ENCODE assay signal across 17 cellular contexts in the genomic region with DNA sequence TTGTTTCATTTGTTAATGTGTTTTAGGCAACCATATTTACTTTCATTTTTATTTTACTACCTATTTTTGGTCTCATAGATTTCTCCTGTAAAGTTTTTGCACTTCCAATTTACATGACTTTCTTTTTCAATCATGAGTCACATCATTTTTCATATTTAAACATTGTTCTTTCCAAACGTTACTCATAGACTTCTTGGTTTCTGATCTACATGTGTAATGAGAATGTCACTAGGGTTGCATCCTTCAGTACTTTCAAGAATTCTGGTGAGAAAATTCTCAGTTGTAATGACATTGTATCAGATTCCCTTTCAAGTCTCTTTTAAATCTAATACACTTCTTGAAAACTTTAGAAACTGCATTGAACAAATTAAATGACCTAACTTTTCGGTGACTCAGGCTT.
DNase-seq lines count a peak whose midpoint lies in the region; ATAC-seq, FAIRE-seq and TF ChIP-seq lines count a peak whose summit lies in the region.
"Had no signal": no experiment of that assay in that cellular context is flagged by ENCODE, and none has a peak within 500 bp of the region (broad histone marks: within the 10 kb centered on the region; RNA-seq: fewer than 3 reads in every experiment).

No MANE protein-coding gene starts in this region.

- WGBS in GM12878 (ENCODE audit: insufficient coverage, insufficient replicate concordance, low lambda C conversion rate, missing lambda C conversion rate): 49% methylated on average over 2 of the region's 2 CpGs
- WGBS in suprapubic skin: 65% methylated on average over 2 of the region's 2 CpGs

- no peaks in the 10 kb centered on the region for H3K79me2 ChIP-seq in GM12878 (ENCODE audit: control insufficient read depth, insufficient read depth, low read length)

- FAIRE-seq in GM12878 (lab: Jason Lieb, UNC) (no peak), D721Med (lab: Jason Lieb, UNC) (no peak)

- TF ChIP-seq POLR2A in GM12878 (IDR thresholded peaks at IDR 0.05; ENCODE audit: low read depth, low read length) (no peak), suprapubic skin (IDR thresholded peaks at IDR 0.05) (no peak)

- TF ChIP-seq CTCF in GM12878 (IDR thresholded peaks at IDR 0.05 in 2 of 3, conservative IDR thresholded peaks at IDR 0.05 in 1 of 3; ENCODE audit: control insufficient read depth in 2 of 3, extremely low read depth in 1 of 3, insufficient read depth in 1 of 3, low read depth in 3 of 3, low read length in 3 of 3) (no peak), suprapubic skin (IDR thresholded peaks at IDR 0.05) (no peak), D721Med (IDR thresholded peaks at IDR 0.05; ENCODE audit: insufficient read depth, missing control alignments) (no peak)

- SMC1A ChIA-PET in GM12878 (lab: Charles Lee; ENCODE audit: uncharacterized antibody, unreplicated experiment): no interaction called here

- RAD21 ChIA-PET in GM12878 (lab: Charles Lee; ENCODE audit: unreplicated experiment): interaction anchor here (1.2 kb wide), 1 partner anchor 12 kb away, joined by 4 read pairs; no protein-coding TSS in a partner anchor

- ATAC-seq in GM12878: peak; percentile 41; the same call in 2 of the 3 replicates

- TF ChIP-seq EP300 in GM12878 (IDR thresholded peaks at IDR 0.05; ENCODE audit: borderline replicate concordance in 1 of 2, control insufficient read depth in 1 of 2, low read depth in 2 of 2, low read length in 2 of 2) (no peak), suprapubic skin (IDR thresholded peaks at IDR 0.05) (no peak)

- no peaks in the 10 kb centered on the region for H3K9me3 Mint-ChIP-seq in activated T-cell treated with anti-CD3 and anti-CD28 coated beads, Interleukin-2, amount 50 U/mL, for 24 hours

- in situ Hi-C loops in GM12878 (cut with MboI): no loop called here

- no peak overlapping the region for H3K4me3 Mint-ChIP-seq in activated T-cell treated with anti-CD3 and anti-CD28 coated beads, Interleukin-2, amount 50 U/mL, for 24 hours

- no peak overlapping the region for H2AFZ ChIP-seq in GM12878 (ENCODE audit: control insufficient read depth, low read depth, low read length)

- H3K27me3 ChIP-seq in GM12878 (replicated peaks in 1 of 2; ENCODE audit: control insufficient read depth in 2 of 2, insufficient read depth in 2 of 2, low read length in 1 of 2): no peaks in the 10 kb centered on the region
- no peaks in the 10 kb centered on the region for H3K27me3 ChIP-seq in suprapubic skin
- H3K27me3 ChIP-seq: Peyer's patch had no signal

- no peaks in the 10 kb centered on the region for H3K27me3 Mint-ChIP-seq in activated T-cell treated with anti-CD3 and anti-CD28 coated beads, Interleukin-2, amount 50 U/mL, for 24 hours

- H3K36me3 ChIP-seq in GM12878 (ENCODE audit: control insufficient read depth in 2 of 2, insufficient read depth in 2 of 2, low read length in 1 of 2): no peaks in the 10 kb centered on the region
- H3K36me3 ChIP-seq in suprapubic skin: no peaks in the 10 kb centered on the region
- H3K36me3 ChIP-seq: Peyer's patch had no signal

- H4K20me1 ChIP-seq in GM12878 (ENCODE audit: control insufficient read depth, insufficient read depth): no peaks in the 10 kb centered on the region

- no peak overlapping the region for H3K9ac ChIP-seq in GM12878 (ENCODE audit: control insufficient read depth, insufficient read depth, low read length)
- H3K9ac ChIP-seq: KMS-11 had no signal

- CTCF ChIA-PET in GM12878 (lab: Yijun Ruan, JAX): no interaction called here

- DNase-seq in activated T-cell treated with anti-CD3 and anti-CD28 coated beads, Interleukin-2, amount 50 U/mL, for 24 hours: no peak
- DNase-seq in activated T-cell treated with anti-CD3 and anti-CD28 coated beads for 4 hours: no peak
- DNase-seq in HPDE6-E6E7 (ENCODE audit: extremely low spot score): peak; percentile 2
- no peak for DNase-seq in GM12878 (ENCODE audit: low read depth, low spot score)
- peak; percentile 1 for DNase-seq in kidney tubule cell (ENCODE audit: low spot score)
- DNase-seq in suprapubic skin (ENCODE audit: low spot score in 2 of 2): no peak
- no peak for DNase-seq in D721Med (ENCODE audit: insufficient read length, low spot score)
- no peak for DNase-seq in MV-4-11 (lab: John Stamatoyannopoulos, UW)
- DNase-seq: 8988T, DMS153, EL, NCI-H187 treated with DMSO at 0.1 percent for 48 hours, NCI-H2171 treated with DMSO at 0.1 percent for 48 hours, Peyer's patch, SHP77 treated with DMSO at 0.1 percent for 48 hours had no signal

- intact Hi-C loops in GM12878 (cut with micrococcal nuclease; ENCODE audit: unreplicated experiment): no loop called here

- H3K4me1 ChIP-seq in GM12878 (ENCODE audit: control insufficient read depth, insufficient read depth, low read length) (no peaks in the 10 kb centered on the region), suprapubic skin (no peaks in the 10 kb centered on the region)
- H3K4me1 ChIP-seq: Peyer's patch had no signal

- H3K4me1 Mint-ChIP-seq in activated T-cell treated with anti-CD3 and anti-CD28 coated beads, Interleukin-2, amount 50 U/mL, for 24 hours (ENCODE audit: low read depth): peaks cover 11% of the 10 kb centered on the region

- H3K27ac Mint-ChIP-seq in activated T-cell treated with anti-CD3 and anti-CD28 coated beads, Interleukin-2, amount 50 U/mL, for 24 hours: peak overlapping the region; percentile 42

- BruUV-seq in GM12878 (replicated peaks; lab: Mats Ljungman, UMichigan): no TSS peak

- POLR2A ChIA-PET in GM12878 (lab: Charles Lee): no interaction called here

- H3K9me3 ChIP-seq in GM12878 (replicated peaks; ENCODE audit: control insufficient read depth, insufficient read depth, low read length): no peaks in the 10 kb centered on the region
- no peaks in the 10 kb centered on the region for H3K9me3 ChIP-seq in suprapubic skin
- H3K9me3 ChIP-seq: Peyer's patch had no signal

- H3K27ac ChIP-seq in GM12878 (ENCODE audit: control insufficient read depth, insufficient read depth) (no peak overlapping the region), suprapubic skin (no peak overlapping the region)
- H3K27ac ChIP-seq: C4-2B, KMS-11, Peyer's patch had no signal

- no peaks in the 10 kb centered on the region for H3K36me3 Mint-ChIP-seq in activated T-cell treated with anti-CD3 and anti-CD28 coated beads, Interleukin-2, amount 50 U/mL, for 24 hours (ENCODE audit: low read depth)

- H3K4me3 ChIP-seq in GM12878 (no peak overlapping the region), suprapubic skin (no peak overlapping the region)
- H3K4me3 ChIP-seq: Peyer's patch had no signal

- no peak for TF ChIP-seq RAD21 in GM12878 (IDR thresholded peaks at IDR 0.05; ENCODE audit: insufficient read depth, low read depth, low read length)

- no peak overlapping the region for H3K4me2 ChIP-seq in GM12878 (ENCODE audit: control insufficient read depth, insufficient read depth)
- H3K4me2 ChIP-seq: KMS-11 had no signal

TF ChIP-seq in GM12878, 131 proteins besides CTCF, POLR2A, EP300 and RAD21 (continues in another document):
- TF ChIP-seq FOXK2 (IDR thresholded peaks at IDR 0.05) (no peak), CHD4 (IDR thresholded peaks at IDR 0.05) (no peak), E2F4 (IDR thresholded peaks at IDR 0.05; ENCODE audit: low read depth, low read length) (no peak), SREBF1 (IDR thresholded peaks at IDR 0.05; ENCODE audit: low read length) (no peak), NFIC (IDR thresholded peaks at IDR 0.05; ENCODE audit: low read depth, low read length) (no peak), ZBED1 (IDR thresholded peaks at IDR 0.05; ENCODE audit: borderline replicate concordance) (no peak), ASH2L (IDR thresholded peaks at IDR 0.05; ENCODE audit: borderline replicate concordance, low read depth) (no peak), CHD1 (IDR thresholded peaks at IDR 0.05; ENCODE audit: low read depth, low read length) (no peak), MYB (IDR thresholded peaks at IDR 0.05; ENCODE audit: borderline replicate concordance, low read depth, low read length) (no peak), SIN3A (IDR thresholded peaks at IDR 0.05; ENCODE audit: low read depth, low read length) (no peak)
- TF ChIP-seq, protein P1, sequence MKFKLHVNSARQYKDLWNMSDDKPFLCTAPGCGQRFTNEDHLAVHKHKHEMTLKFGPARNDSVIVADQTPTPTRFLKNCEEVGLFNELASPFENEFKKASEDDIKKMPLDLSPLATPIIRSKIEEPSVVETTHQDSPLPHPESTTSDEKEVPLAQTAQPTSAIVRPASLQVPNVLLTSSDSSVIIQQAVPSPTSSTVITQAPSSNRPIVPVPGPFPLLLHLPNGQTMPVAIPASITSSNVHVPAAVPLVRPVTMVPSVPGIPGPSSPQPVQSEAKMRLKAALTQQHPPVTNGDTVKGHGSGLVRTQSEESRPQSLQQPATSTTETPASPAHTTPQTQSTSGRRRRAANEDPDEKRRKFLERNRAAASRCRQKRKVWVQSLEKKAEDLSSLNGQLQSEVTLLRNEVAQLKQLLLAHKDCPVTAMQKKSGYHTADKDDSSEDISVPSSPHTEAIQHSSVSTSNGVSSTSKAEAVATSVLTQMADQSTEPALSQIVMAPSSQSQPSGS (IDR thresholded peaks at IDR 0.05; ENCODE audit: low read length): no peak

Comparison
In these comparisons a context has a peak if more than half of its experiments do, and no peak if none do; other contexts are left out.
1. DNase-seq: peak in HPDE6-E6E7 (single experiment) and kidney tubule cell (single experiment); none in activated T-cell treated with anti-CD3 and anti-CD28 coated beads, Interleukin-2, amount 50 U/mL, for 24 hours (single experiment), activated T-cell treated with anti-CD3 and anti-CD28 coated beads for 4 hours (single experiment), GM12878 (single experiment), suprapubic skin (0 of 2), D721Med (single experiment) and MV-4-11 (single experiment).